In the genomic region with DNA sequence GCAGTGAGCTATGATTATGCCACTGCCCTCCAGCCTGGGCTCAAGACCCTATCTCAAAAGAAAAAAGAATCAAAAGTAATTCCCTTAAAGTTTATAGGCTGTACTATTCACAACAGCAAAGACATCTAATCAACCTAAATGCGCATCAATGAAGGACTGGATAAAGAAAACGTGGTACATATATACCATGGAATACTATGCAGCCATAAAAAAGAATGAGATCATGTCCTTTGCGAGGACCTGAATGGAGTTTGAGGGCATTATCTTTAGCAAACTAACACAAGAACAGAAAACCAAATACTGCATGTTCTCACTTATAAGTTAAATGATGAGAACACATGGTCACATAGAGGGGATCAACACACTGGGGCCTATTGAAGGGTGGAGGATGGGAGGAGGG, we compare ENCODE assay signal across 32 cellular contexts.
"Had no signal": no experiment of that assay in that cellular context is flagged by ENCODE, and none has a peak within 500 bp of the region (broad histone marks: within the 10 kb centered on the region; RNA-seq: fewer than 3 reads in every experiment).

No MANE protein-coding gene starts in this region.

- ATAC-seq: activated CD4-positive, CD25-positive, alpha-beta regulatory T cell treated with anti-CD3 and anti-CD28 coated beads, Interleukin-2, amount 50 U/mL, for 24 hours; activated CD8-positive, alpha-beta T cell treated with anti-CD3 and anti-CD28 coated beads for 36 hours; activated naive CD4-positive, alpha-beta T cell treated with anti-CD3 and anti-CD28 coated beads, Interleukin-2, amount 50 U/mL, for 72 hours; body of pancreas; effector memory CD8-positive, alpha-beta T cell; gastroesophageal sphincter; heart right ventricle; T-cell had no signal

- H3K27me3 Mint-ChIP-seq: activated B cell treated with CpG ODN at 0.5 μM for 24 hours; activated CD8-positive, alpha-beta T cell treated with anti-CD3 and anti-CD28 coated beads for 36 hours; effector memory CD8-positive, alpha-beta T cell; T-cell had no signal

- H3K4me1 ChIP-seq: adrenal gland had no signal

- H3K27ac Mint-ChIP-seq: activated B cell treated with CpG ODN at 0.5 μM for 24 hours; activated T-helper 1 cell treated with anti-CD3 and anti-CD28 coated beads, Interleukin-12 subunit alpha, Interleukin-12 subunit beta, Interleukin-2, Interleukin-4 antibody, amounts not matched to agents 30 ng/mL and 10 ng/mL and 1 ng/mL, durations not matched to agents 14 hours and 24 hours and 36 hours; T-cell; T-helper 1 cell treated with Interleukin-12 subunit alpha and Interleukin-12 subunit beta and Interleukin-4 antibody, amounts not matched to agents 30 μg/mL and 1 μg/mL, for 36 hours; T-helper 2 cell treated with Interferon-gamma antibody and Interleukin-4, amounts not matched to agents 5 μg/mL and 100 μg/mL, for 36 hours had no signal

- H3K4me2 ChIP-seq: hepatocyte had no signal

- H3K4me3 ChIP-seq: adrenal gland, body of pancreas, esophagus squamous epithelium, gastroesophageal sphincter, heart right ventricle, hepatocyte had no signal

- H3K4me3 Mint-ChIP-seq: activated B cell treated with CpG ODN at 0.5 μM for 24 hours; activated CD8-positive, alpha-beta T cell treated with anti-CD3 and anti-CD28 coated beads for 36 hours; activated T-helper 1 cell treated with anti-CD3 and anti-CD28 coated beads, Interleukin-12 subunit alpha, Interleukin-12 subunit beta, Interleukin-2, Interleukin-4 antibody, amounts not matched to agents 30 ng/mL and 10 ng/mL and 1 ng/mL, durations not matched to agents 14 hours and 24 hours and 36 hours; effector memory CD8-positive, alpha-beta T cell; T-cell; T-helper 1 cell treated with Interleukin-12 subunit alpha and Interleukin-12 subunit beta and Interleukin-4 antibody, amounts not matched to agents 30 μg/mL and 1 μg/mL, for 36 hours; T-helper 2 cell treated with Interferon-gamma antibody and Interleukin-4, amounts not matched to agents 5 μg/mL and 100 μg/mL, for 36 hours had no signal

- H3K9me3 Mint-ChIP-seq: activated CD8-positive, alpha-beta T cell treated with anti-CD3 and anti-CD28 coated beads for 36 hours; activated naive CD4-positive, alpha-beta T cell treated with anti-CD3 and anti-CD28 coated beads, Interleukin-2, amount 50 U/mL, for 72 hours; activated T-helper 1 cell treated with anti-CD3 and anti-CD28 coated beads, Interleukin-12 subunit alpha, Interleukin-12 subunit beta, Interleukin-2, Interleukin-4 antibody, amounts not matched to agents 30 ng/mL and 10 ng/mL and 1 ng/mL, durations not matched to agents 14 hours and 24 hours and 36 hours; activated T-helper 2 cell treated with anti-CD3 and anti-CD28 coated beads, Interferon-gamma antibody, Interleukin-2, Interleukin-4, amounts not matched to agents 10 μg/mL and 5 μg/mL and 100 μg/mL, durations not matched to agents 14 hours and 24 hours and 36 hours; effector memory CD8-positive, alpha-beta T cell; T-helper 1 cell treated with Interleukin-12 subunit alpha and Interleukin-12 subunit beta and Interleukin-4 antibody, amounts not matched to agents 30 μg/mL and 1 μg/mL, for 36 hours had no signal

- H2AFZ ChIP-seq: hepatocyte had no signal

- H3K27me3 ChIP-seq: adrenal gland, body of pancreas, esophagus squamous epithelium, gastroesophageal sphincter, heart right ventricle, hepatocyte had no signal

- H3K27ac ChIP-seq: adrenal gland, body of pancreas, epithelial cell of prostate, esophagus squamous epithelium, gastroesophageal sphincter, heart right ventricle, hepatocyte, WERI-Rb-1 had no signal

- DNase-seq: activated B cell treated with CpG ODN at 0.5 μM for 24 hours; activated CD4-positive, alpha-beta T cell treated with anti-CD3 and anti-CD28 coated beads for 48 hours; activated CD4-positive, alpha-beta T cell treated with anti-CD3 and anti-CD28 coated beads, Interleukin-2, amount 50 U/mL, for 1 hour; activated CD4-positive, alpha-beta T cell treated with anti-CD3 and anti-CD28 coated beads, Interleukin-2, amount 50 U/mL, for 48 hours; activated CD8-positive, alpha-beta memory T cell treated with anti-CD3 and anti-CD28 coated beads for 24 hours; activated CD8-positive, alpha-beta T cell treated with anti-CD3 and anti-CD28 coated beads for 36 hours; amygdala; aorta; body of pancreas; caudate nucleus; cortex of kidney; dermis blood vessel endothelial cell; effector CD4-positive, alpha-beta T cell; effector memory CD8-positive, alpha-beta T cell; esophagus squamous epithelium; foreskin melanocyte; heart right ventricle; T-cell; T1000; WERI-Rb-1 had no signal

- FAIRE-seq: colon, endothelial cell of umbilical vein had no signal

- H3K9me3 ChIP-seq: adrenal gland, body of pancreas, esophagus squamous epithelium, gastroesophageal sphincter, heart right ventricle had no signal
